Comparison of ENCODE assay signal across 10 cellular contexts in the genomic region with DNA sequence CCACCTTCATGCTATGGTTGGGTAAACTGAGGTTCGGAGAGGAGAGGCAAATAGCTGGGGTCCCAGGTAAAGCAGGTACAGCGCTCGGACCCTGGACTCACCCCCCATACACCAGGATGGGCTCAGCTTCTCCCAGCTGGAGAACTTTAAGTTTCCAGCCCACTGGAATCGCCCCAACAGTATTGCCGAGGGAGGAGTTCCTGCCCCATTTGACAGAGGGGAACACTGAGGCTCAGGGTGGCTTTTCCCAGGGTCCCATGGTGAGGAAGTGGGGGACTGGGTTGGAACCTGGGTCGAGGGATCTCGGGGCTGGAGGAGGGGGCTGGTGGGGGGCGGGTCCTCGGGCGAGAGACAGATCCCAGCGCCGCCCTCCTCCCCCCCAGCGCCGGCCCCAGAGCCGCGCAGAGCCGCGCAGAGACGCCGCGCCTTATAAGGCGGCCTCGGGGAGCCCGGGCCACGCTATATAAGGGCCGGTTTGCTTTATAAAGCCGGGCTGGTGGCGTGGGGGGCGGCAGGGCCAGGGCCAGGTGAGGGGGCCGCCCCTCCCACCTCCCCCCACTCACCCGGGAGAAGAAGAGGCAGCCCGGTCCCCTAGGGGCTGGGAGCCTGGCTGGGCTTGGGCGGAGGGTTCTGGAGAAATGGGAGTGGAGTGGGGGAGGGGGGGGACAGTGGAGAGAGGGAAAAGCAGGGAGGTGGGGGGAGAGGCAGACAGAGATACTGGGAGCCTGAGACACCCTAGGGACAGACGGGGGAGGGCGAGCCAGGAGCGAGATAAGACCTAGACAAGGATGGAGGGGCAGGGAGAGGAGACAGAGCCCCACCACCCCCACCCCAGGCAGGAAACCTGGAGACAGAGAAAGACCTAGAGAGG. TPM values are rescaled to one million over a fixed set of nuclear protein-coding genes. Genes with fewer than 3 reads are reported as not detected.
A peak's percentile ranks its signal among the peaks of the same experiment; 100 is the strongest.
DNase-seq lines count a peak whose midpoint lies in the region; ATAC-seq, FAIRE-seq and TF ChIP-seq lines count a peak whose summit lies in the region.
"Had no signal": no experiment of that assay in that cellular context is flagged by ENCODE, and none has a peak within 500 bp of the region (broad histone marks: within the 10 kb centered on the region; RNA-seq: fewer than 3 reads in every experiment).

No MANE protein-coding gene starts in this region.

- H3K27me3 ChIP-seq in astrocyte (ENCODE audit: insufficient read depth, low read length) = no peaks in the 10 kb centered on the region
- no peaks in the 10 kb centered on the region for H3K27me3 ChIP-seq in iPS DF 6.9 (ENCODE audit: control insufficient read depth, insufficient read depth, low read length)
- H3K27me3 ChIP-seq in PC-9 (ENCODE audit: insufficient read depth, low read depth) = no peaks in the 10 kb centered on the region

- DNase-seq in GM10266 (ENCODE audit: extremely low spot score) (peak; percentile 54), astrocyte (ENCODE audit: low read depth) (no peak), iPS DF 6.9 (ENCODE audit: low read depth, low spot score) (no peak), skeletal muscle cell (ENCODE audit: low read depth) (no peak), PC-9 (no peak)
- no peak for DNase-seq in stimulated activated CD4-positive, alpha-beta T cell treated with anti-CD3 and anti-CD28 coated beads, Interleukin-15, amount 100 ng/mL, for 24 hours
- DNase-seq: activated B cell treated with CpG ODN at 0.5 μM for 24 hours, NCI-H446 treated with DMSO at 0.1 percent for 48 hours had no signal

- peaks cover 34% of the 10 kb centered on the region for H3K4me1 ChIP-seq in astrocyte (ENCODE audit: insufficient read depth, low read length)
- H3K4me1 ChIP-seq in iPS DF 6.9 (ENCODE audit: control insufficient read depth, insufficient read depth, low read length) = peaks cover 8% of the 10 kb centered on the region
- H3K4me1 ChIP-seq in PC-9 (replicated peaks; ENCODE audit: insufficient read depth) = peaks cover 4% of the 10 kb centered on the region

- peak overlapping the region; percentile 99 for H3K4me2 ChIP-seq in astrocyte (ENCODE audit: low read length)
- no peak overlapping the region for H3K4me2 ChIP-seq in PC-9

- H3K27ac Mint-ChIP-seq in astrocyte (ENCODE audit: unreplicated experiment) = peak overlapping the region; percentile 94
- H3K27ac Mint-ChIP-seq: activated B cell treated with CpG ODN at 0.5 μM for 24 hours had no signal

- WGBS in iPS DF 6.9 (ENCODE audit: insufficient coverage, insufficient read length) = no CpG with 5 or more reads among the region's 36 CpGs

- H3K4me3 ChIP-seq in astrocyte (ENCODE audit: insufficient read depth, low read depth, low read length) (peak overlapping the region; percentile 67), iPS DF 6.9 (ENCODE audit: low read length) (peak overlapping the region; percentile 21; the same call in 1 of the 2 replicates), skeletal muscle cell (ENCODE audit: low read depth, low read length) (peak overlapping the region; percentile 30), PC-9 (no peak overlapping the region)

- peak overlapping the region; percentile 85 for H3K27ac ChIP-seq in astrocyte (ENCODE audit: low read depth, low read length)
- H3K27ac ChIP-seq in iPS DF 6.9 (ENCODE audit: low read length) = no peak overlapping the region
- no peak overlapping the region for H3K27ac ChIP-seq in PC-9

- BruUV-seq in PC-9 (replicated peaks; lab: Mats Ljungman, UMichigan) = no TSS peak

- H2AFZ ChIP-seq in astrocyte (ENCODE audit: low read depth, low read length) (peak overlapping the region; percentile 41), PC-9 (no peak overlapping the region)

- H3K9me3 ChIP-seq in astrocyte (ENCODE audit: insufficient read depth, low read depth, low read length) (no peaks in the 10 kb centered on the region), iPS DF 6.9 (ENCODE audit: control insufficient read depth, insufficient read depth, low read length) (no peaks in the 10 kb centered on the region), PC-9 (ENCODE audit: insufficient read depth, low read depth) (no peaks in the 10 kb centered on the region)

- peaks cover 17% of the 10 kb centered on the region for H3K4me1 Mint-ChIP-seq in astrocyte (ENCODE audit: low read depth, unreplicated experiment)

- CTCF ChIA-PET in PC-9 (lab: Charles Lee) = interaction anchor here (0.6 kb wide), 1 partner anchor 93 kb away, joined by 3 read pairs; no protein-coding TSS in a partner anchor

- no peaks in the 10 kb centered on the region for H3K27me3 Mint-ChIP-seq in astrocyte (ENCODE audit: low read depth, unreplicated experiment)

- peaks cover 3% of the 10 kb centered on the region for H3K36me3 Mint-ChIP-seq in astrocyte (ENCODE audit: low read depth, unreplicated experiment)

- no peak for TF ChIP-seq CTCF in GM10266 (IDR thresholded peaks at IDR 0.05; ENCODE audit: control insufficient read depth, insufficient read depth, low read depth, missing control alignments)
- no peak for TF ChIP-seq CTCF in astrocyte (IDR thresholded peaks at IDR 0.05; ENCODE audit: insufficient read depth, low read depth, low read length)
- no peak for TF ChIP-seq CTCF in PC-9 (conservative IDR thresholded peaks at IDR 0.05)

- H3K9me2 ChIP-seq in PC-9 (ENCODE audit: insufficient read depth) = no peaks in the 10 kb centered on the region

- peaks cover 5% of the 10 kb centered on the region for H4K20me1 ChIP-seq in astrocyte (ENCODE audit: insufficient read depth, low read length)
- H4K20me1 ChIP-seq in PC-9 (ENCODE audit: insufficient read depth) = no peaks in the 10 kb centered on the region

- peaks cover 25% of the 10 kb centered on the region; the same call in 1 of the 2 replicates for H3F3A ChIP-seq in PC-9 (ENCODE audit: insufficient read depth, low read depth)

- peaks cover 3% of the 10 kb centered on the region for H3K36me3 ChIP-seq in astrocyte (ENCODE audit: insufficient read depth, low read length)
- no peaks in the 10 kb centered on the region for H3K36me3 ChIP-seq in iPS DF 6.9 (ENCODE audit: control insufficient read depth, insufficient read depth, low read length)
- H3K36me3 ChIP-seq in PC-9 (ENCODE audit: low read depth) = no peaks in the 10 kb centered on the region

- intact Hi-C loops in PC-9 (cut with micrococcal nuclease; ENCODE audit: unreplicated experiment) = no loop called here

- H3K4me3 Mint-ChIP-seq in astrocyte (ENCODE audit: unreplicated experiment) = peak overlapping the region; percentile 80
- H3K4me3 Mint-ChIP-seq: activated B cell treated with CpG ODN at 0.5 μM for 24 hours had no signal

- ATAC-seq in GM19023 (IDR thresholded peaks at IDR 0.05; ENCODE audit: unreplicated experiment) (no peak), esophagus mucosa (no peak)

- no peaks in the 10 kb centered on the region for H3K9me3 Mint-ChIP-seq in astrocyte (ENCODE audit: unreplicated experiment)
- H3K9me3 Mint-ChIP-seq: activated B cell treated with CpG ODN at 0.5 μM for 24 hours had no signal

- H3K79me2 ChIP-seq in astrocyte (ENCODE audit: insufficient read depth, low read length) (peaks cover 15% of the 10 kb centered on the region), PC-9 (ENCODE audit: low read depth) (no peaks in the 10 kb centered on the region)

- H3K9ac ChIP-seq in astrocyte (ENCODE audit: low read length) = peak overlapping the region; percentile 91

- POLR2A ChIA-PET in PC-9 (lab: Charles Lee; ENCODE audit: unreplicated experiment) = no interaction called here

- FAIRE-seq in astrocyte (lab: Jason Lieb, UNC) = no peak

RNA-seq across cellular contexts. Expression of gene CNN1, which starts 1.1 kb away (rescaled TPM):
- 201 and 236 TPM in 2 replicates for total RNA-seq in astrocyte
- 8.3 TPM for total RNA-seq in esophagus mucosa
- 0.44 TPM in 1 of 2 replicates, not detected in the other for total RNA-seq in PC-9 (2021)
- total RNA-seq: activated B cell treated with CpG ODN at 0.5 μM for 24 hours had no signal

RNA-seq across cellular contexts. Expression of gene ECSIT, which starts 10.8 kb away (rescaled TPM):
- total RNA-seq in astrocyte (17.8 and 21.9 TPM in 2 replicates), esophagus mucosa (32.8 TPM), PC-9 (2021) (42.4 and 43.0 TPM in 2 replicates)

RNA-seq across cellular contexts. Expression of gene ELOF1, which starts 19.3 kb away (rescaled TPM):
- total RNA-seq in astrocyte (75.7 and 78.8 TPM in 2 replicates), esophagus mucosa (34.9 TPM), PC-9 (2021) (65.5 and 68.7 TPM in 2 replicates)

RNA-seq across cellular contexts. Expression of gene ZNF653, which starts 34.1 kb away (rescaled TPM):
- total RNA-seq in astrocyte (5.5 and 7.6 TPM in 2 replicates), esophagus mucosa (5.0 TPM), PC-9 (2021) (13.4 and 13.8 TPM in 2 replicates)

RNA-seq across cellular contexts. Expression of gene ACP5, which starts 37.7 kb away (rescaled TPM):
- total RNA-seq in astrocyte (not detected in 2 replicates), esophagus mucosa (34.6 TPM), PC-9 (2021) (3.5 and 6.6 TPM in 2 replicates)

Comparison
In these comparisons a context has a peak if more than half of its experiments do, and no peak if none do; other contexts are left out.
1. RNA of gene CNN1, which starts 1.1 kb away (total RNA-seq): 201 to 236 TPM in astrocyte; 8.3 TPM in esophagus mucosa (single experiment) and 0.44 TPM in PC-9; every median in the first group is over 10 times any median in the second.